ENCODE assay signal across 1 cellular context in the genomic region with DNA sequence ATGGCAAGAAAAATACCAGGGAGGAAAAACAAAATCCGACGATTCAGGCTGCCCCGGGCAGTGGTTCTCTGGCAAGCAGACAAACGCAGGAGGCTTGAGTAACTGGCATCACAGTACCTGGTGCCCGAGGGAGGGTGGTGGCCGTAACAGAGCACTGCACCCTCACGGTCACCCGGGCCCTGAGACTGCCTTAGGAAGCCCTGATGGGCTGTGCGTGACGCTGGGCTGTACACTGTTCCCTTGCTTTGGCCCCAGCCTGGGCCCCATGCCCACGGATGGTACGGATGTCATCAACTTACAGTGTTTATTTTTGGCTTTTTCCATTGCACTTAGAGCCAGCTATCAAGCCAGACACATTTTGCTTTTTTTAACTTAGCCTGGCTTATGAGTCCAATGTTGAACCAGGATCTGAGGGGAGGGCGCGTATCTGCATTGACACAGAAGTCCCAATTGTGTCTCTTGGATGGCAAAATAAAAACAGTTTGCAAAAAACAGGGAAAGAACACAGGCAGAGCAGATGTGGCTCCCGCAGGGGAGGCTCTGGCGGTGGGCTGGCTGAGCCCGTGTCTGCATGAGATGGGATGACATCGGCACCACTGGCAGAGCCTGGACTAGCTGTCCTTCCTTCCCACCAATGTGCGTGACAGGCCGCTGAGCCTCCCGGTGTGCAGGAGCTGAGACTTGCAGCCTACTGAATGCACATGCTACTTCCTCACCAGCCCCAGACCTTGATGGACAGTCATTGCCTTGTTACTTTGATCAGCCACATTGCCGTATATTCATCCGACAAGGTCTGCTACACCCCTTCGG.
TF ChIP-seq lines count a peak whose summit lies in the region.

No MANE protein-coding gene starts in this region.

TF ChIP-seq in GM23338, 12 proteins besides CTCF, POLR2A, EP300 and RAD21 (continued from another document):
- TF ChIP-seq, protein P1, sequence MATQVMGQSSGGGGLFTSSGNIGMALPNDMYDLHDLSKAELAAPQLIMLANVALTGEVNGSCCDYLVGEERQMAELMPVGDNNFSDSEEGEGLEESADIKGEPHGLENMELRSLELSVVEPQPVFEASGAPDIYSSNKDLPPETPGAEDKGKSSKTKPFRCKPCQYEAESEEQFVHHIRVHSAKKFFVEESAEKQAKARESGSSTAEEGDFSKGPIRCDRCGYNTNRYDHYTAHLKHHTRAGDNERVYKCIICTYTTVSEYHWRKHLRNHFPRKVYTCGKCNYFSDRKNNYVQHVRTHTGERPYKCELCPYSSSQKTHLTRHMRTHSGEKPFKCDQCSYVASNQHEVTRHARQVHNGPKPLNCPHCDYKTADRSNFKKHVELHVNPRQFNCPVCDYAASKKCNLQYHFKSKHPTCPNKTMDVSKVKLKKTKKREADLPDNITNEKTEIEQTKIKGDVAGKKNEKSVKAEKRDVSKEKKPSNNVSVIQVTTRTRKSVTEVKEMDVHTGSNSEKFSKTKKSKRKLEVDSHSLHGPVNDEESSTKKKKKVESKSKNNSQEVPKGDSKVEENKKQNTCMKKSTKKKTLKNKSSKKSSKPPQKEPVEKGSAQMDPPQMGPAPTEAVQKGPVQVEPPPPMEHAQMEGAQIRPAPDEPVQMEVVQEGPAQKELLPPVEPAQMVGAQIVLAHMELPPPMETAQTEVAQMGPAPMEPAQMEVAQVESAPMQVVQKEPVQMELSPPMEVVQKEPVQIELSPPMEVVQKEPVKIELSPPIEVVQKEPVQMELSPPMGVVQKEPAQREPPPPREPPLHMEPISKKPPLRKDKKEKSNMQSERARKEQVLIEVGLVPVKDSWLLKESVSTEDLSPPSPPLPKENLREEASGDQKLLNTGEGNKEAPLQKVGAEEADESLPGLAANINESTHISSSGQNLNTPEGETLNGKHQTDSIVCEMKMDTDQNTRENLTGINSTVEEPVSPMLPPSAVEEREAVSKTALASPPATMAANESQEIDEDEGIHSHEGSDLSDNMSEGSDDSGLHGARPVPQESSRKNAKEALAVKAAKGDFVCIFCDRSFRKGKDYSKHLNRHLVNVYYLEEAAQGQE (IDR thresholded peaks at IDR 0.05; ENCODE audit: unreplicated experiment) = no peak
- TF ChIP-seq, protein P2, sequence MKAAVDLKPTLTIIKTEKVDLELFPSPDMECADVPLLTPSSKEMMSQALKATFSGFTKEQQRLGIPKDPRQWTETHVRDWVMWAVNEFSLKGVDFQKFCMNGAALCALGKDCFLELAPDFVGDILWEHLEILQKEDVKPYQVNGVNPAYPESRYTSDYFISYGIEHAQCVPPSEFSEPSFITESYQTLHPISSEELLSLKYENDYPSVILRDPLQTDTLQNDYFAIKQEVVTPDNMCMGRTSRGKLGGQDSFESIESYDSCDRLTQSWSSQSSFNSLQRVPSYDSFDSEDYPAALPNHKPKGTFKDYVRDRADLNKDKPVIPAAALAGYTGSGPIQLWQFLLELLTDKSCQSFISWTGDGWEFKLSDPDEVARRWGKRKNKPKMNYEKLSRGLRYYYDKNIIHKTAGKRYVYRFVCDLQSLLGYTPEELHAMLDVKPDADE (IDR thresholded peaks at IDR 0.05) = no peak
- no peak for TF ChIP-seq NANOG (IDR thresholded peaks at IDR 0.05; ENCODE audit: borderline replicate concordance)
- TF ChIP-seq EZH2 (IDR thresholded peaks at IDR 0.05; ENCODE audit: low read depth, unreplicated experiment) = no peak
- no peak for TF ChIP-seq STAT1 (IDR thresholded peaks at IDR 0.05; ENCODE audit: unreplicated experiment)
- TF ChIP-seq, protein P3, sequence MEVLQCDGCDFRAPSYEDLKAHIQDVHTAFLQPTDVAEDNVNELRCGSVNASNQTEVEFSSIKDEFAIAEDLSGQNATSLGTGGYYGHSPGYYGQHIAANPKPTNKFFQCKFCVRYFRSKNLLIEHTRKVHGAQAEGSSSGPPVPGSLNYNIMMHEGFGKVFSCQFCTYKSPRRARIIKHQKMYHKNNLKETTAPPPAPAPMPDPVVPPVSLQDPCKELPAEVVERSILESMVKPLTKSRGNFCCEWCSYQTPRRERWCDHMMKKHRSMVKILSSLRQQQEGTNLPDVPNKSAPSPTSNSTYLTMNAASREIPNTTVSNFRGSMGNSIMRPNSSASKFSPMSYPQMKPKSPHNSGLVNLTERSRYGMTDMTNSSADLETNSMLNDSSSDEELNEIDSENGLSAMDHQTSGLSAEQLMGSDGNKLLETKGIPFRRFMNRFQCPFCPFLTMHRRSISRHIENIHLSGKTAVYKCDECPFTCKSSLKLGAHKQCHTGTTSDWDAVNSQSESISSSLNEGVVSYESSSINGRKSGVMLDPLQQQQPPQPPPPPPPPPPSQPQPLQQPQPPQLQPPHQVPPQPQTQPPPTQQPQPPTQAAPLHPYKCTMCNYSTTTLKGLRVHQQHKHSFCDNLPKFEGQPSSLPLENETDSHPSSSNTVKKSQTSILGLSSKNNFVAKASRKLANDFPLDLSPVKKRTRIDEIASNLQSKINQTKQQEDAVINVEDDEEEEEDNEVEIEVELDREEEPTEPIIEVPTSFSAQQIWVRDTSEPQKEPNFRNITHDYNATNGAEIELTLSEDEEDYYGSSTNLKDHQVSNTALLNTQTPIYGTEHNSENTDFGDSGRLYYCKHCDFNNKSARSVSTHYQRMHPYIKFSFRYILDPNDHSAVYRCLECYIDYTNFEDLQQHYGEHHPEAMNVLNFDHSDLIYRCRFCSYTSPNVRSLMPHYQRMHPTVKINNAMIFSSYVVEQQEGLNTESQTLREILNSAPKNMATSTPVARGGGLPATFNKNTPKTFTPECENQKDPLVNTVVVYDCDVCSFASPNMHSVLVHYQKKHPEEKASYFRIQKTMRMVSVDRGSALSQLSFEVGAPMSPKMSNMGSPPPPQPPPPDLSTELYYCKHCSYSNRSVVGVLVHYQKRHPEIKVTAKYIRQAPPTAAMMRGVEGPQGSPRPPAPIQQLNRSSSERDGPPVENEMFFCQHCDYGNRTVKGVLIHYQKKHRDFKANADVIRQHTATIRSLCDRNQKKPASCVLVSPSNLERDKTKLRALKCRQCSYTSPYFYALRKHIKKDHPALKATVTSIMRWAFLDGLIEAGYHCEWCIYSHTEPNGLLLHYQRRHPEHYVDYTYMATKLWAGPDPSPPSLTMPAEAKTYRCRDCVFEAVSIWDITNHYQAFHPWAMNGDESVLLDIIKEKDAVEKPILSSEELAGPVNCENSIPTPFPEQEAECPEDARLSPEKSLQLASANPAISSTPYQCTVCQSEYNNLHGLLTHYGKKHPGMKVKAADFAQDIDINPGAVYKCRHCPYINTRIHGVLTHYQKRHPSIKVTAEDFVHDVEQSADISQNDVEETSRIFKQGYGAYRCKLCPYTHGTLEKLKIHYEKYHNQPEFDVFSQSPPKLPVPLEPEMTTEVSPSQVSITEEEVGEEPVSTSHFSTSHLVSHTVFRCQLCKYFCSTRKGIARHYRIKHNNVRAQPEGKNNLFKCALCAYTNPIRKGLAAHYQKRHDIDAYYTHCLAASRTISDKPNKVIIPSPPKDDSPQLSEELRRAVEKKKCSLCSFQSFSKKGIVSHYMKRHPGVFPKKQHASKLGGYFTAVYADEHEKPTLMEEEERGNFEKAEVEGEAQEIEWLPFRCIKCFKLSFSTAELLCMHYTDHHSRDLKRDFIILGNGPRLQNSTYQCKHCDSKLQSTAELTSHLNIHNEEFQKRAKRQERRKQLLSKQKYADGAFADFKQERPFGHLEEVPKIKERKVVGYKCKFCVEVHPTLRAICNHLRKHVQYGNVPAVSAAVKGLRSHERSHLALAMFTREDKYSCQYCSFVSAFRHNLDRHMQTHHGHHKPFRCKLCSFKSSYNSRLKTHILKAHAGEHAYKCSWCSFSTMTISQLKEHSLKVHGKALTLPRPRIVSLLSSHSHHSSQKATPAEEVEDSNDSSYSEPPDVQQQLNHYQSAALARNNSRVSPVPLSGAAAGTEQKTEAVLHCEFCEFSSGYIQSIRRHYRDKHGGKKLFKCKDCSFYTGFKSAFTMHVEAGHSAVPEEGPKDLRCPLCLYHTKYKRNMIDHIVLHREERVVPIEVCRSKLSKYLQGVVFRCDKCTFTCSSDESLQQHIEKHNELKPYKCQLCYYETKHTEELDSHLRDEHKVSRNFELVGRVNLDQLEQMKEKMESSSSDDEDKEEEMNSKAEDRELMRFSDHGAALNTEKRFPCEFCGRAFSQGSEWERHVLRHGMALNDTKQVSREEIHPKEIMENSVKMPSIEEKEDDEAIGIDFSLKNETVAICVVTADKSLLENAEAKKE (CRISPR knock-in tag; IDR thresholded peaks at IDR 0.05) = no peak
